Comparison of ENCODE assay signal across 2 cellular contexts in the genomic region with DNA sequence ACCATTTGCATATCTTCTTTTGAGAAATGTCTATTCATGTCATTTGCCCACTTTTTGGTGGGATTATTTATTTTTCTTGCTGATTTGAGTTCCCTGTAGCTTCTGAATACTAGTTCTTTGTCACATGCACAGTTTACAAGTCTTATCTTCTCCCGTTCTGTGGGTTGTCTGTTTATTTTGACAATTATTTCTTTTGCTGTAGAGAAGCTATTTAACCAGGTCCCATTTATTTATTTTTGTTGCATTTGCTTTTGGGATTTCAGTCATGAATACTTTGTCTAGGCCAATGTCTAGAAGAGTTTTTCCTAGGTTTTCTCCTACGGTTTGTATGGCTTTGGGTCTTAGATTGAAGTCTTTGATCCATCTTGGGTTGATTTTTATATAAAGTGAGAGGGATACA.
TF ChIP-seq lines count a peak whose summit lies in the region.

No MANE protein-coding gene starts in this region.

TF ChIP-seq in HEK293, 187 proteins besides CTCF, POLR2A, EP300 and RAD21 (continues in another document):
- TF ChIP-seq SETDB1 (IDR thresholded peaks at IDR 0.05; ENCODE audit: insufficient read length, low read length), result no peak
- TF ChIP-seq, protein P1, sequence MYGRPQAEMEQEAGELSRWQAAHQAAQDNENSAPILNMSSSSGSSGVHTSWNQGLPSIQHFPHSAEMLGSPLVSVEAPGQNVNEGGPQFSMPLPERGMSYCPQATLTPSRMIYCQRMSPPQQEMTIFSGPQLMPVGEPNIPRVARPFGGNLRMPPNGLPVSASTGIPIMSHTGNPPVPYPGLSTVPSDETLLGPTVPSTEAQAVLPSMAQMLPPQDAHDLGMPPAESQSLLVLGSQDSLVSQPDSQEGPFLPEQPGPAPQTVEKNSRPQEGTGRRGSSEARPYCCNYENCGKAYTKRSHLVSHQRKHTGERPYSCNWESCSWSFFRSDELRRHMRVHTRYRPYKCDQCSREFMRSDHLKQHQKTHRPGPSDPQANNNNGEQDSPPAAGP (tag by site-specific recombination; IDR thresholded peaks at IDR 0.05), result no peak
- TF ChIP-seq ZSCAN23 (tag by site-specific recombination; IDR thresholded peaks at IDR 0.05), result no peak
- TF ChIP-seq, protein P2, sequence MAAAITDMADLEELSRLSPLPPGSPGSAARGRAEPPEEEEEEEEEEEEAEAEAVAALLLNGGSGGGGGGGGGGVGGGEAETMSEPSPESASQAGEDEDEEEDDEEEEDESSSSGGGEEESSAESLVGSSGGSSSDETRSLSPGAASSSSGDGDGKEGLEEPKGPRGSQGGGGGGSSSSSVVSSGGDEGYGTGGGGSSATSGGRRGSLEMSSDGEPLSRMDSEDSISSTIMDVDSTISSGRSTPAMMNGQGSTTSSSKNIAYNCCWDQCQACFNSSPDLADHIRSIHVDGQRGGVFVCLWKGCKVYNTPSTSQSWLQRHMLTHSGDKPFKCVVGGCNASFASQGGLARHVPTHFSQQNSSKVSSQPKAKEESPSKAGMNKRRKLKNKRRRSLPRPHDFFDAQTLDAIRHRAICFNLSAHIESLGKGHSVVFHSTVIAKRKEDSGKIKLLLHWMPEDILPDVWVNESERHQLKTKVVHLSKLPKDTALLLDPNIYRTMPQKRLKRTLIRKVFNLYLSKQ (tag by site-specific recombination; IDR thresholded peaks at IDR 0.05; ENCODE audit: borderline replicate concordance), result no peak
- no peak for TF ChIP-seq ZNF2 (tag by site-specific recombination; IDR thresholded peaks at IDR 0.05)
- TF ChIP-seq ZNF169 (tag by site-specific recombination; IDR thresholded peaks at IDR 0.05), result no peak
- TF ChIP-seq, protein P3, sequence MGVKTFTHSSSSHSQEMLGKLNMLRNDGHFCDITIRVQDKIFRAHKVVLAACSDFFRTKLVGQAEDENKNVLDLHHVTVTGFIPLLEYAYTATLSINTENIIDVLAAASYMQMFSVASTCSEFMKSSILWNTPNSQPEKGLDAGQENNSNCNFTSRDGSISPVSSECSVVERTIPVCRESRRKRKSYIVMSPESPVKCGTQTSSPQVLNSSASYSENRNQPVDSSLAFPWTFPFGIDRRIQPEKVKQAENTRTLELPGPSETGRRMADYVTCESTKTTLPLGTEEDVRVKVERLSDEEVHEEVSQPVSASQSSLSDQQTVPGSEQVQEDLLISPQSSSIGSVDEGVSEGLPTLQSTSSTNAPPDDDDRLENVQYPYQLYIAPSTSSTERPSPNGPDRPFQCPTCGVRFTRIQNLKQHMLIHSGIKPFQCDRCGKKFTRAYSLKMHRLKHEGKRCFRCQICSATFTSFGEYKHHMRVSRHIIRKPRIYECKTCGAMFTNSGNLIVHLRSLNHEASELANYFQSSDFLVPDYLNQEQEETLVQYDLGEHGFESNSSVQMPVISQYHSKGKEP (tag by site-specific recombination; IDR thresholded peaks at IDR 0.05), result no peak
- TF ChIP-seq, protein P4, sequence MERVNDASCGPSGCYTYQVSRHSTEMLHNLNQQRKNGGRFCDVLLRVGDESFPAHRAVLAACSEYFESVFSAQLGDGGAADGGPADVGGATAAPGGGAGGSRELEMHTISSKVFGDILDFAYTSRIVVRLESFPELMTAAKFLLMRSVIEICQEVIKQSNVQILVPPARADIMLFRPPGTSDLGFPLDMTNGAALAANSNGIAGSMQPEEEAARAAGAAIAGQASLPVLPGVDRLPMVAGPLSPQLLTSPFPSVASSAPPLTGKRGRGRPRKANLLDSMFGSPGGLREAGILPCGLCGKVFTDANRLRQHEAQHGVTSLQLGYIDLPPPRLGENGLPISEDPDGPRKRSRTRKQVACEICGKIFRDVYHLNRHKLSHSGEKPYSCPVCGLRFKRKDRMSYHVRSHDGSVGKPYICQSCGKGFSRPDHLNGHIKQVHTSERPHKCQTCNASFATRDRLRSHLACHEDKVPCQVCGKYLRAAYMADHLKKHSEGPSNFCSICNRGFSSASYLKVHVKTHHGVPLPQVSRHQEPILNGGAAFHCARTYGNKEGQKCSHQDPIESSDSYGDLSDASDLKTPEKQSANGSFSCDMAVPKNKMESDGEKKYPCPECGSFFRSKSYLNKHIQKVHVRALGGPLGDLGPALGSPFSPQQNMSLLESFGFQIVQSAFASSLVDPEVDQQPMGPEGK (tag by site-specific recombination; IDR thresholded peaks at IDR 0.05), result no peak
- no peak for TF ChIP-seq ZBTB1 (tag by site-specific recombination; IDR thresholded peaks at IDR 0.05)
- no peak for TF ChIP-seq OVOL3 (tag by site-specific recombination; IDR thresholded peaks at IDR 0.05)
- TF ChIP-seq, protein P5, sequence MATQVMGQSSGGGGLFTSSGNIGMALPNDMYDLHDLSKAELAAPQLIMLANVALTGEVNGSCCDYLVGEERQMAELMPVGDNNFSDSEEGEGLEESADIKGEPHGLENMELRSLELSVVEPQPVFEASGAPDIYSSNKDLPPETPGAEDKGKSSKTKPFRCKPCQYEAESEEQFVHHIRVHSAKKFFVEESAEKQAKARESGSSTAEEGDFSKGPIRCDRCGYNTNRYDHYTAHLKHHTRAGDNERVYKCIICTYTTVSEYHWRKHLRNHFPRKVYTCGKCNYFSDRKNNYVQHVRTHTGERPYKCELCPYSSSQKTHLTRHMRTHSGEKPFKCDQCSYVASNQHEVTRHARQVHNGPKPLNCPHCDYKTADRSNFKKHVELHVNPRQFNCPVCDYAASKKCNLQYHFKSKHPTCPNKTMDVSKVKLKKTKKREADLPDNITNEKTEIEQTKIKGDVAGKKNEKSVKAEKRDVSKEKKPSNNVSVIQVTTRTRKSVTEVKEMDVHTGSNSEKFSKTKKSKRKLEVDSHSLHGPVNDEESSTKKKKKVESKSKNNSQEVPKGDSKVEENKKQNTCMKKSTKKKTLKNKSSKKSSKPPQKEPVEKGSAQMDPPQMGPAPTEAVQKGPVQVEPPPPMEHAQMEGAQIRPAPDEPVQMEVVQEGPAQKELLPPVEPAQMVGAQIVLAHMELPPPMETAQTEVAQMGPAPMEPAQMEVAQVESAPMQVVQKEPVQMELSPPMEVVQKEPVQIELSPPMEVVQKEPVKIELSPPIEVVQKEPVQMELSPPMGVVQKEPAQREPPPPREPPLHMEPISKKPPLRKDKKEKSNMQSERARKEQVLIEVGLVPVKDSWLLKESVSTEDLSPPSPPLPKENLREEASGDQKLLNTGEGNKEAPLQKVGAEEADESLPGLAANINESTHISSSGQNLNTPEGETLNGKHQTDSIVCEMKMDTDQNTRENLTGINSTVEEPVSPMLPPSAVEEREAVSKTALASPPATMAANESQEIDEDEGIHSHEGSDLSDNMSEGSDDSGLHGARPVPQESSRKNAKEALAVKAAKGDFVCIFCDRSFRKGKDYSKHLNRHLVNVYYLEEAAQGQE (tag by site-specific recombination; IDR thresholded peaks at IDR 0.05), result no peak
- no peak for TF ChIP-seq ZNF561 (tag by site-specific recombination; IDR thresholded peaks at IDR 0.05; ENCODE audit: borderline replicate concordance)
- TF ChIP-seq WT1 (tag by site-specific recombination; IDR thresholded peaks at IDR 0.05), result 0 out of 2 replicates have a peak, but pooled peaks have one; percentile 11
- TF ChIP-seq FEZF1 (tag by site-specific recombination; IDR thresholded peaks at IDR 0.05), result peak; percentile 60
- TF ChIP-seq ZNF202 (tag by site-specific recombination; IDR thresholded peaks at IDR 0.05; ENCODE audit: borderline replicate concordance), result no peak

TF ChIP-seq in IMR-90, 13 proteins besides CTCF, POLR2A, EP300 and RAD21:
- TF ChIP-seq MXI1 (IDR thresholded peaks at IDR 0.05; ENCODE audit: borderline replicate concordance, low read depth, low read length) (no peak), BHLHE40 (IDR thresholded peaks at IDR 0.05; ENCODE audit: low read depth, low read length) (no peak), CEBPB (IDR thresholded peaks at IDR 0.05; ENCODE audit: low read depth, low read length) (no peak), MAZ (IDR thresholded peaks at IDR 0.05; ENCODE audit: borderline replicate concordance, low read depth, low read length) (no peak)
